32 cellular contexts compared by ENCODE assay signal in the genomic region with DNA sequence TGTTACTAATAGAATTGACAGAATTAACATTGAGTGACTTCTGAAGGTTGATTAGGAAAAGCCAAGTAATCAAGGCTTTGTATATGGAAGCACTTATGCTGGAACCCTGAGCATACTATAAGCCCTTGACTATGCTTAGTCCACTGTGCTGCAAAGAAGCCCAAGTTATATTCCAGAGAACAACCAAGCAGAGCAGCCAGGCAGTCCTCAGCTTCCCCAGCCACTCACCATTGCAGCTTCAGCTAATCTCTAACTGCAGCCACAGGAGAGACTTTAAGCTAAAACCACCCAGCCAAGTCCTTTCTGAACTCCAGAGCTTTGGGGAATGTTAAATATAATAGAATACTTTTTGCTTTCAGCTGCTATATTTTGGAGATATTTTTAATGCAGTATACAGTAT.
"Had no signal": no experiment of that assay in that cellular context is flagged by ENCODE, and none has a peak within 500 bp of the region (broad histone marks: within the 10 kb centered on the region; RNA-seq: fewer than 3 reads in every experiment).

No MANE protein-coding gene starts in this region.

- H3K36me3 ChIP-seq: brain microvascular endothelial cell, esophagus squamous epithelium, gastroesophageal sphincter, heart right ventricle had no signal

- H3K9me3 ChIP-seq: esophagus squamous epithelium, gastroesophageal sphincter, heart right ventricle had no signal

- H3K27ac ChIP-seq: brain microvascular endothelial cell, epithelial cell of prostate, esophagus squamous epithelium, gastroesophageal sphincter, heart right ventricle, hepatocyte had no signal

- H3K4me1 ChIP-seq: esophagus squamous epithelium, gastroesophageal sphincter, heart right ventricle had no signal

- H3K27me3 ChIP-seq: brain microvascular endothelial cell, esophagus squamous epithelium, gastroesophageal sphincter, heart right ventricle, hepatocyte had no signal

- H2AFZ ChIP-seq: hepatocyte had no signal

- DNase-seq: activated B cell treated with CpG ODN at 0.5 μM for 24 hours; activated CD4-positive, alpha-beta T cell treated with anti-CD3 and anti-CD28 coated beads for 48 hours; activated CD4-positive, alpha-beta T cell treated with anti-CD3 and anti-CD28 coated beads, Interleukin-2, amount 50 U/mL, for 1 hour; activated CD4-positive, alpha-beta T cell treated with anti-CD3 and anti-CD28 coated beads, Interleukin-2, amount 50 U/mL, for 48 hours; activated CD8-positive, alpha-beta memory T cell treated with anti-CD3 and anti-CD28 coated beads for 24 hours; activated CD8-positive, alpha-beta T cell treated with anti-CD3 and anti-CD28 coated beads for 36 hours; activated effector memory CD4-positive, alpha-beta T cell treated with Interleukin-2 at 50 U/mL for 16 hours; activated gamma-delta T cell treated with Interleukin-2 at 50 U/mL for 16 hours; activated naive CD4-positive, alpha-beta T cell treated with anti-CD3 and anti-CD28 coated beads, Interleukin-2, amount 50 U/mL, for 16 hours; activated naive CD4-positive, alpha-beta T cell treated with Interleukin-2 at 50 U/mL for 16 hours; activated T-cell treated with anti-CD3 and anti-CD28 coated beads, Interleukin-2, amount 50 U/mL, for 4 hours; amniotic stem cell; anterior cingulate cortex; brain microvascular endothelial cell; cortex of kidney; dermis blood vessel endothelial cell; effector CD4-positive, alpha-beta T cell; effector memory CD8-positive, alpha-beta T cell; esophagus squamous epithelium; foreskin melanocyte; heart right ventricle; T-helper 17 cell; T1000 had no signal

- ATAC-seq: activated CD4-positive, CD25-positive, alpha-beta regulatory T cell treated with anti-CD3 and anti-CD28 coated beads, Interleukin-2, amount 50 U/mL, for 24 hours; activated CD8-positive, alpha-beta T cell treated with anti-CD3 and anti-CD28 coated beads for 36 hours; activated T-cell treated with anti-CD3 and anti-CD28 coated beads, Interleukin-2, amount 50 U/mL, for 4 hours; activated T-helper 17 cell treated with anti-CD3 and anti-CD28 coated beads, Interleukin-2, amount 50 U/mL, for 72 hours; effector memory CD8-positive, alpha-beta T cell; gastroesophageal sphincter; heart right ventricle; T-helper 17 cell had no signal

- H3K4me2 ChIP-seq: hepatocyte had no signal

- H3K79me2 ChIP-seq: hepatocyte had no signal

- H3K4me3 ChIP-seq: esophagus squamous epithelium, gastroesophageal sphincter, heart right ventricle, hepatocyte had no signal

- FAIRE-seq: astrocyte, bronchial epithelial cell, colon, endothelial cell of umbilical vein had no signal
